In genomic region chr1:16033101-16033632, GRCh38 we compare ENCODE assay signal across 15 cellular contexts. TPM values are rescaled to one million over a fixed set of nuclear protein-coding genes. Genes with fewer than 3 reads are reported as not detected.
"Had no signal": no experiment of that assay in that cellular context is flagged by ENCODE, and none has a peak within 500 bp of the region (broad histone marks: within the 10 kb centered on the region; RNA-seq: fewer than 3 reads in every experiment).

No MANE protein-coding gene starts in this region.

- H3K27ac ChIP-seq: breast epithelium, coronary artery, esophagus squamous epithelium, left ventricle myocardium inferior, upper lobe of right lung had no signal

- H3K9me3 ChIP-seq: breast epithelium, esophagus squamous epithelium, gastrocnemius medialis, left ventricle myocardium inferior, upper lobe of right lung had no signal

- H3K4me1 Mint-ChIP-seq: nephron had no signal

- H3K4me3 Mint-ChIP-seq: activated CD4-positive, alpha-beta memory T cell treated with anti-CD3 and anti-CD28 coated beads for 36 hours; activated naive CD8-positive, alpha-beta T cell treated with anti-CD3 and anti-CD28 coated beads for 36 hours; endodermal cell; nephron had no signal

- H3K27me3 ChIP-seq: gastrocnemius medialis, upper lobe of right lung had no signal

- H3K36me3 Mint-ChIP-seq: activated CD4-positive, alpha-beta memory T cell treated with anti-CD3 and anti-CD28 coated beads for 36 hours; activated naive CD8-positive, alpha-beta T cell treated with anti-CD3 and anti-CD28 coated beads for 36 hours had no signal

- H3K36me3 ChIP-seq: breast epithelium, esophagus squamous epithelium, gastrocnemius medialis, left ventricle myocardium inferior, upper lobe of right lung had no signal

- H3K4me3 ChIP-seq: breast epithelium, coronary artery, esophagus squamous epithelium, gastrocnemius medialis, left ventricle myocardium inferior, upper lobe of right lung had no signal

- H3K4me1 ChIP-seq: breast epithelium, upper lobe of right lung had no signal

- H3K9me3 Mint-ChIP-seq: activated CD4-positive, alpha-beta memory T cell treated with anti-CD3 and anti-CD28 coated beads for 36 hours; activated naive CD8-positive, alpha-beta T cell treated with anti-CD3 and anti-CD28 coated beads for 36 hours; endodermal cell; nephron had no signal

- H3K27ac Mint-ChIP-seq: activated CD4-positive, alpha-beta memory T cell treated with anti-CD3 and anti-CD28 coated beads for 36 hours; activated naive CD8-positive, alpha-beta T cell treated with anti-CD3 and anti-CD28 coated beads for 36 hours; endodermal cell had no signal

RNA-seq across cellular contexts. Expression of gene CLCNKB, which starts 10.4 kb away (rescaled TPM):
- total RNA-seq: activated CD4-positive, alpha-beta memory T cell treated with anti-CD3 and anti-CD28 coated beads for 36 hours; activated naive CD8-positive, alpha-beta T cell treated with anti-CD3 and anti-CD28 coated beads for 36 hours; esophagus squamous epithelium; gastrocnemius medialis; lung microvascular endothelial cell; T-helper 1 cell treated with Interleukin-12 subunit alpha and Interleukin-12 subunit beta and Interleukin-4 antibody, amounts not matched to agents 30 ng/mL and 1 ng/mL, for 36 hours had no signal

RNA-seq across cellular contexts. Expression of gene CLCNKA, which starts 11.3 kb away (rescaled TPM):
- total RNA-seq: activated CD4-positive, alpha-beta memory T cell treated with anti-CD3 and anti-CD28 coated beads for 36 hours; activated naive CD8-positive, alpha-beta T cell treated with anti-CD3 and anti-CD28 coated beads for 36 hours; esophagus squamous epithelium; lung microvascular endothelial cell; occipital lobe; T-helper 1 cell treated with Interleukin-12 subunit alpha and Interleukin-12 subunit beta and Interleukin-4 antibody, amounts not matched to agents 30 ng/mL and 1 ng/mL, for 36 hours; upper lobe of right lung had no signal

RNA-seq across cellular contexts. Expression of gene HSPB7, which starts 15.3 kb away (rescaled TPM):
- total RNA-seq: activated CD4-positive, alpha-beta memory T cell treated with anti-CD3 and anti-CD28 coated beads for 36 hours; activated naive CD8-positive, alpha-beta T cell treated with anti-CD3 and anti-CD28 coated beads for 36 hours; lung microvascular endothelial cell; occipital lobe; T-helper 1 cell treated with Interleukin-12 subunit alpha and Interleukin-12 subunit beta and Interleukin-4 antibody, amounts not matched to agents 30 ng/mL and 1 ng/mL, for 36 hours had no signal

RNA-seq across cellular contexts. Expression of gene SRARP, which starts 29.1 kb away (rescaled TPM):
- total RNA-seq: activated CD4-positive, alpha-beta memory T cell treated with anti-CD3 and anti-CD28 coated beads for 36 hours; activated naive CD8-positive, alpha-beta T cell treated with anti-CD3 and anti-CD28 coated beads for 36 hours; esophagus squamous epithelium; renal cortical epithelial cell; subcutaneous adipose tissue; T-helper 1 cell treated with Interleukin-12 subunit alpha and Interleukin-12 subunit beta and Interleukin-4 antibody, amounts not matched to agents 30 ng/mL and 1 ng/mL, for 36 hours; upper lobe of right lung had no signal

RNA-seq across cellular contexts. Expression of gene FAM131C, which starts 40.3 kb away (rescaled TPM):
- total RNA-seq: breast epithelium, gastrocnemius medialis, lung microvascular endothelial cell, upper lobe of right lung had no signal
